In the genomic region with DNA sequence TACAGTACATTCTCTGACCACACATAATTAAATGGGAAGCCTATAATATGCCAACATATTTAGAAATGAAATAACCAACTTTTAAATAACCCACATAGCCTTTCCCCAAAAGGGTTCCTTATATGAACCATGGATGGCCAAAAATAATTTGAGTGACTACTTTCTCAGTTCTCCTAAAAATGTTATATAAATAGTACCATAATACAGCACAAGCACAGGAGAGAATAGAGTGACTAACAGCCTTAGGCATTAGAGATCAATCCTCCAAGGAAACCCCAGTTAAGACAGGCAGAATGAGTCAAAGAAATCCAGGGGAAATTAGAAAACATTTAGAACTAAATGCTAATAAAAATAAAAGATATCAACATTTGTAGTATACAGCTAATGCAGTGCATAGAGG, we compare ENCODE assay signal across 17 cellular contexts. TPM values are rescaled to one million over a fixed set of nuclear protein-coding genes. Genes with fewer than 3 reads are reported as not detected.
A peak's percentile ranks its signal among the peaks of the same experiment; 100 is the strongest.
DNase-seq lines count a peak whose midpoint lies in the region; ATAC-seq and TF ChIP-seq lines count a peak whose summit lies in the region.
"Had no signal": no experiment of that assay in that cellular context is flagged by ENCODE, and none has a peak within 500 bp of the region (broad histone marks: within the 10 kb centered on the region; RNA-seq: fewer than 3 reads in every experiment).

No MANE protein-coding gene starts in this region.

- ATAC-seq in HG02885 (IDR thresholded peaks at IDR 0.05; ENCODE audit: poor library complexity, unreplicated experiment): no peak
- ATAC-seq: lower lobe of right lung, SK-N-SH treated with all-trans-retinoic acid at 6 μM for 48 hours had no signal

- no peak for TF ChIP-seq CTCF in AG09309 (IDR thresholded peaks at IDR 0.05; ENCODE audit: control insufficient read depth, insufficient read depth, low read depth, low read length, missing control alignments)
- TF ChIP-seq CTCF in sigmoid colon (IDR thresholded peaks at IDR 0.05): no peak

- TF ChIP-seq POLR2A in sigmoid colon (IDR thresholded peaks at IDR 0.05): no peak

- peaks cover 0 to 17% (median 6%) of the 10 kb centered on the region in 4 donors for H3K4me1 ChIP-seq in sigmoid colon

- no peaks in the 10 kb centered on the region for H3K9me3 ChIP-seq in sigmoid colon
- H3K9me3 ChIP-seq: esophagus muscularis mucosa, lower lobe of right lung had no signal

- no peak overlapping the region for H3K27ac ChIP-seq in sigmoid colon
- H3K27ac ChIP-seq: esophagus muscularis mucosa, lower lobe of right lung had no signal

- no peaks in the 10 kb centered on the region for H3K27me3 ChIP-seq in sigmoid colon
- H3K27me3 ChIP-seq: esophagus muscularis mucosa had no signal

- DNase-seq in AG09309 (ENCODE audit: low read depth): peak; percentile 3
- DNase-seq in HT1080 (ENCODE audit: low read depth): peak; percentile 18
- peak; percentile 41 for DNase-seq in astrocyte of the hippocampus (ENCODE audit: low read depth, low spot score)
- DNase-seq in hepatic stellate cell (ENCODE audit: low spot score): peak; percentile 30
- no peak for DNase-seq in NCI-H187 treated with DMSO at 0.1 percent for 48 hours (lab: John Stamatoyannopoulos, UW)
- no peak for DNase-seq in activated effector memory CD4-positive, alpha-beta T cell treated with anti-CD3 and anti-CD28 coated beads, Interleukin-2, amount 50 U/mL, for 16 hours
- DNase-seq in sigmoid colon: no peak
- DNase-seq: activated CD4-positive, alpha-beta memory T cell treated with anti-CD3 and anti-CD28 coated beads for 36 hours; amniotic stem cell; GDM1; H9; lower lobe of right lung; NCI-H1105 treated with DMSO at 0.1 percent for 48 hours; NCI-H446 had no signal

- no peaks in the 10 kb centered on the region for H3K36me3 ChIP-seq in sigmoid colon
- H3K36me3 ChIP-seq: esophagus muscularis mucosa, lower lobe of right lung had no signal

- H3K4me3 ChIP-seq in AG09309 (ENCODE audit: control insufficient read depth, low read depth, low read length): no peak overlapping the region
- no peak overlapping the region for H3K4me3 ChIP-seq in sigmoid colon
- H3K4me3 ChIP-seq: esophagus muscularis mucosa, lower lobe of right lung had no signal

- TF ChIP-seq EP300 in sigmoid colon (IDR thresholded peaks at IDR 0.05): no peak

- intact Hi-C loops in sigmoid colon (cut with DNase I): no loop called here

RNA-seq across cellular contexts. Expression of gene ANKRD17, which starts 50.2 kb away (rescaled TPM):
- 39.7 and 42.4 TPM in 2 replicates for total RNA-seq in HT1080 (2014; rRNA removed; shearing (Covaris generic))
- polyA plus RNA-seq in HT1080 (2015; cell fraction: cytosol; rRNA removed): 20.4 and 27.6 TPM in 2 replicates
- polyA plus RNA-seq in HT1080 (2015; cell fraction: nucleus; rRNA removed): 77.5 and 79.5 TPM in 2 replicates
- 10 to 100 TPM; 41.1 to 55.1 (median 44.5) TPM for total RNA-seq in sigmoid colon
- 10 to 100 TPM in 1 of 3 donors, 1 to 10 TPM in 2; 6.0 to 15.9 (median 7.6) TPM for polyA plus RNA-seq in sigmoid colon

Comparison
In these comparisons a context has a peak if more than half of its experiments do, and no peak if none do; other contexts are left out.
1. DNase-seq: peak in AG09309 (single experiment), HT1080 (single experiment), astrocyte of the hippocampus (single experiment) and hepatic stellate cell (single experiment); none in NCI-H187 treated with DMSO at 0.1 percent for 48 hours (single experiment), activated effector memory CD4-positive, alpha-beta T cell treated with anti-CD3 and anti-CD28 coated beads, Interleukin-2, amount 50 U/mL, for 16 hours (single experiment) and sigmoid colon (single experiment).